8 cellular contexts compared by ENCODE assay signal in genomic region chr1:19484793-19485361, GRCh38. TPM values are rescaled to one million over a fixed set of nuclear protein-coding genes. Genes with fewer than 3 reads are reported as not detected.
DNase-seq lines count a peak whose midpoint lies in the region; ATAC-seq and TF ChIP-seq lines count a peak whose summit lies in the region.

No MANE protein-coding gene starts in this region.

- TF ChIP-seq CTCF in HFF-Myc (IDR thresholded peaks at IDR 0.05; ENCODE audit: low read depth, low read length, missing control alignments) (no peak), right lobe of liver (IDR thresholded peaks at IDR 0.05) (no peak), thyroid gland (IDR thresholded peaks at IDR 0.05) (no peak)

- H3K4me1 ChIP-seq in right lobe of liver (peaks cover 0 to 42% (median 11%) of the 10 kb centered on the region in 4 donors), thyroid gland (peaks cover 55 to 64% of the 10 kb centered on the region in 2 donors)

- no peaks in the 10 kb centered on the region for H3K27me3 ChIP-seq in right lobe of liver
- H3K27me3 ChIP-seq in thyroid gland = no peaks in the 10 kb centered on the region

- TF ChIP-seq POLR2A in right lobe of liver (IDR thresholded peaks at IDR 0.05) = no peak
- TF ChIP-seq POLR2A in thyroid gland (IDR thresholded peaks at IDR 0.05) = no peak

- ATAC-seq in right lobe of liver = peak; percentile 5 to 16 (median 12)

- 1% methylated on average over 13 of the region's 29 CpGs for WGBS in right lobe of liver (ENCODE audit: insufficient coverage, low coverage, low lambda C conversion rate, missing lambda C conversion rate)
- WGBS in thyroid gland, 2 donors = 1 to 5% methylated on average over 16 of the region's 29 CpGs

- H3K27ac ChIP-seq in caudate nucleus (ENCODE audit: low read depth, low read length) (peak overlapping the region; percentile 90), right lobe of liver (peak overlapping the region; percentile 95 to 96 (median 96)), thyroid gland (peak overlapping the region; percentile 96 to 99 (median 98))

- DNase-seq in DMS 273 (lab: John Stamatoyannopoulos, UW; ENCODE audit: unreplicated experiment) = peak; percentile 62
- DNase-seq in DMS 273 treated with DMSO at 0.1 percent for 48 hours (lab: John Stamatoyannopoulos, UW) = no peak
- DNase-seq in HFF-Myc (ENCODE audit: extremely low read depth, low read depth) = no peak
- DNase-seq in NOMO-1 treated with DMSO at 0.1 percent for 48 hours (lab: John Stamatoyannopoulos, UW; ENCODE audit: unreplicated experiment) = peak; percentile 12
- DNase-seq in caudate nucleus (lab: John Stamatoyannopoulos, UW) = peak in 2 of 61 donors; percentile 44 to 71
- peak in 1 of 3 donors; percentile 68 for DNase-seq in right lobe of liver
- no peak for DNase-seq in thyroid gland
- no peak for DNase-seq in SIG-M5 (lab: John Stamatoyannopoulos, UW)

- no peaks in the 10 kb centered on the region for H3K9me3 ChIP-seq in right lobe of liver
- no peaks in the 10 kb centered on the region for H3K9me3 ChIP-seq in thyroid gland

- H3K4me3 ChIP-seq in HFF-Myc (replicated peaks; ENCODE audit: low read depth, low read length) (peak overlapping the region; percentile 89), right lobe of liver (peak overlapping the region; percentile 75 to 97 (median 97)), thyroid gland (replicated peaks in 1 of 3) (peak overlapping the region; percentile 77 to 100 (median 98))

- H3K36me3 ChIP-seq in right lobe of liver (peaks cover 0 to 6% (median 0%) of the 10 kb centered on the region in 4 donors), thyroid gland (no peaks in the 10 kb centered on the region)

- intact Hi-C loops in right lobe of liver (cut with DNase I) = loop anchor here (5.0 to 10.0 kb wide), 2 partner anchors 112 to 160 kb away; partner anchors contain the start of gene NBL1 (in 1 of the 2)
- intact Hi-C loops in thyroid gland (cut with DNase I) = loop anchor here (10.0 kb wide), 3 partner anchors 90 to 160 kb away; partner anchors contain the start of gene NBL1

RNA-seq across cellular contexts. Expression of gene CAPZB, which starts 0.5 kb away (rescaled TPM):
- 100 to 1,000 TPM in 1 of 6 experiments, 10 to 100 TPM in 5; 53.5 to 117 (median 88.0) TPM for total RNA-seq in right lobe of liver
- 100 to 1,000 TPM in 2 of 4 donors, 10 to 100 TPM in 2; 75.4 to 116 (median 93.1) TPM for total RNA-seq in thyroid gland

Comparison
In these comparisons a context has a peak if more than half of its experiments do, and no peak if none do; other contexts are left out.
1. DNase-seq: peak in DMS 273 (single experiment) and NOMO-1 treated with DMSO at 0.1 percent for 48 hours (single experiment); none in DMS 273 treated with DMSO at 0.1 percent for 48 hours (single experiment), HFF-Myc (single experiment), thyroid gland (0 of 2) and SIG-M5 (single experiment).
2. Peak in every context shown above with its lines, with median percentiles within 50 percentile points of each other: H3K4me3 ChIP-seq and H3K27ac ChIP-seq.